ENCODE assay signal across 8 cellular contexts in genomic region chr20:326645-327031, GRCh38. TPM values are rescaled to one million over a fixed set of nuclear protein-coding genes. Genes with fewer than 3 reads are reported as not detected.
A peak's percentile ranks its signal among the peaks of the same experiment; 100 is the strongest.
DNase-seq lines count a peak whose midpoint lies in the region; ATAC-seq and TF ChIP-seq lines count a peak whose summit lies in the region.

No MANE protein-coding gene starts in this region.

- H3K4me3 Mint-ChIP-seq in activated CD8-positive, alpha-beta T cell treated with anti-CD3 and anti-CD28 coated beads for 36 hours: peak overlapping the region; percentile 78

- H3K27me3 Mint-ChIP-seq in activated CD8-positive, alpha-beta T cell treated with anti-CD3 and anti-CD28 coated beads for 36 hours: no peaks in the 10 kb centered on the region

- intact Hi-C loops in A673 (cut with micrococcal nuclease; ENCODE audit: unreplicated experiment) (loop anchor here (1.0 kb wide), 1 partner anchor 29 kb away; the partner anchor contains the start of gene ZCCHC3), left ventricle myocardium inferior (cut with micrococcal nuclease) (no loop called here)
- intact Hi-C loops in activated CD8-positive, alpha-beta T cell treated with anti-CD3 and anti-CD28 coated beads for 36 hours (cut with micrococcal nuclease): no loop called here

- H3K27ac Mint-ChIP-seq in activated CD8-positive, alpha-beta T cell treated with anti-CD3 and anti-CD28 coated beads for 36 hours: peak overlapping the region; percentile 61

- H3K27me3 ChIP-seq in A673 (replicated peaks; ENCODE audit: insufficient read depth, low read depth, low read length, poor library complexity): no peaks in the 10 kb centered on the region
- no peaks in the 10 kb centered on the region for H3K27me3 ChIP-seq in H7 (ENCODE audit: control insufficient read depth, insufficient read depth, low read length)
- H3K27me3 ChIP-seq in left ventricle myocardium inferior (ENCODE audit: low read depth): no peaks in the 10 kb centered on the region

- no peak for TF ChIP-seq CTCF in A673 (conservative IDR thresholded peaks at IDR 0.05; ENCODE audit: low read depth, low read length)
- no peak for TF ChIP-seq CTCF in activated CD8-positive, alpha-beta T cell treated with anti-CD3 and anti-CD28 coated beads for 36 hours (IDR thresholded peaks at IDR 0.05)
- no peak for TF ChIP-seq CTCF in left ventricle myocardium inferior (IDR thresholded peaks at IDR 0.05; ENCODE audit: borderline replicate concordance)

- DNase-seq in A673 (ENCODE audit: low spot score) (no peak), H7 (no peak), left ventricle myocardium inferior (peak; percentile 37), skeletal muscle cell (ENCODE audit: low read depth) (no peak), NCI-H2107 treated with DMSO at 0.1 percent for 48 hours (lab: John Stamatoyannopoulos, UW; ENCODE audit: unreplicated experiment) (no peak), AML-193 (lab: John Stamatoyannopoulos, UW) (no peak), UCSD-AML1 (lab: John Stamatoyannopoulos, UW; ENCODE audit: unreplicated experiment) (no peak)
- DNase-seq in activated CD8-positive, alpha-beta T cell treated with anti-CD3 and anti-CD28 coated beads for 36 hours: no peak

- H3K4me3 ChIP-seq in A673 (ENCODE audit: low read depth, low read length, poor library complexity, severe bottlenecking) (peak overlapping the region; percentile 88), H7 (ENCODE audit: insufficient read depth, low read depth, low read length) (peak overlapping the region; percentile 98), left ventricle myocardium inferior (peak overlapping the region; percentile 83), skeletal muscle cell (ENCODE audit: low read depth, low read length) (peak overlapping the region; percentile 84)

- CTCF ChIA-PET in A673 (lab: Charles Lee): no interaction called here
- CTCF ChIA-PET in activated CD8-positive, alpha-beta T cell treated with anti-CD3 and anti-CD28 coated beads for 36 hours (lab: Charles Lee): interaction anchor here (0.7 kb wide), 1 partner anchor 30 kb away, joined by 3 read pairs; the partner anchor contains the start of gene ZCCHC3

- no TSS peak for BruUV-seq in A673 (replicated peaks; lab: Mats Ljungman, UMichigan)

- H3K9me3 Mint-ChIP-seq in activated CD8-positive, alpha-beta T cell treated with anti-CD3 and anti-CD28 coated beads for 36 hours: no peaks in the 10 kb centered on the region

- H3K9me3 ChIP-seq in A673 (ENCODE audit: low read depth, low read length, poor library complexity, severe bottlenecking) (no peaks in the 10 kb centered on the region), left ventricle myocardium inferior (replicated peaks) (no peaks in the 10 kb centered on the region)

- H3K36me3 ChIP-seq in A673 (ENCODE audit: insufficient read depth, low read length, poor library complexity, severe bottlenecking) (peaks cover 12% of the 10 kb centered on the region), H7 (replicated peaks; ENCODE audit: control insufficient read depth, insufficient read depth, low read length) (peaks cover 3% of the 10 kb centered on the region), left ventricle myocardium inferior (no peaks in the 10 kb centered on the region)

- peaks cover 27% of the 10 kb centered on the region for H3K4me1 Mint-ChIP-seq in activated CD8-positive, alpha-beta T cell treated with anti-CD3 and anti-CD28 coated beads for 36 hours (ENCODE audit: low read depth)

- peaks cover 23% of the 10 kb centered on the region for H3K4me1 ChIP-seq in A673 (ENCODE audit: insufficient read depth, low read length, poor library complexity, severe bottlenecking)
- peaks cover 61% of the 10 kb centered on the region for H3K4me1 ChIP-seq in left ventricle myocardium inferior

- POLR2A ChIA-PET in A673 (lab: Charles Lee; ENCODE audit: low non-redundant PET): no interaction called here
- POLR2A ChIA-PET in activated CD8-positive, alpha-beta T cell treated with anti-CD3 and anti-CD28 coated beads for 36 hours (lab: Charles Lee): interaction anchor here (0.6 to 7.6 kb wide), 4 partner anchors 17 to 325 kb away, joined by 3 to 94 read pairs (median 3); partner anchors contain the start of gene ZCCHC3

- ATAC-seq in activated CD8-positive, alpha-beta T cell treated with anti-CD3 and anti-CD28 coated beads for 36 hours: peak; percentile 0

- H3K36me3 Mint-ChIP-seq in activated CD8-positive, alpha-beta T cell treated with anti-CD3 and anti-CD28 coated beads for 36 hours (ENCODE audit: low read depth): peaks cover 7% of the 10 kb centered on the region

- peak overlapping the region; percentile 95 for H3K27ac ChIP-seq in A673 (ENCODE audit: low read depth, low read length, poor library complexity, severe bottlenecking)
- peak overlapping the region; percentile 98 for H3K27ac ChIP-seq in left ventricle myocardium inferior (replicated peaks)

RNA-seq across cellular contexts. Expression of gene SOX12, which starts 1.3 kb away (rescaled TPM):
- total RNA-seq in A673 (2021) (41.0 and 51.0 TPM in 2 replicates), left ventricle myocardium inferior (12.3 TPM)
- total RNA-seq in H7 (2014; rRNA removed; shearing (Covaris generic)): 14.7 and 15.7 TPM in 2 replicates
- total RNA-seq in activated CD8-positive, alpha-beta T cell treated with anti-CD3 and anti-CD28 coated beads for 36 hours: 10 to 100 TPM; 12.8 to 13.0 TPM

RNA-seq across cellular contexts. Expression of gene NRSN2, which starts 20.3 kb away (rescaled TPM):
- total RNA-seq in A673 (2021): 43.4 and 55.4 TPM in 2 replicates
- 31.6 and 48.5 TPM in 2 replicates for total RNA-seq in H7 (2014; rRNA removed; shearing (Covaris generic))
- total RNA-seq in activated CD8-positive, alpha-beta T cell treated with anti-CD3 and anti-CD28 coated beads for 36 hours: 1 to 10 TPM; 8.0 to 8.7 TPM
- 17.5 TPM for total RNA-seq in left ventricle myocardium inferior

RNA-seq across cellular contexts. Expression of gene ZCCHC3, which starts 29.3 kb away (rescaled TPM):
- 38.0 and 39.6 TPM in 2 replicates for total RNA-seq in A673 (2021)
- 24.0 and 27.9 TPM in 2 replicates for total RNA-seq in H7 (2014; rRNA removed; shearing (Covaris generic))
- total RNA-seq in activated CD8-positive, alpha-beta T cell treated with anti-CD3 and anti-CD28 coated beads for 36 hours: 10 to 100 TPM; 17.8 to 18.0 TPM
- total RNA-seq in left ventricle myocardium inferior: 11.8 TPM

RNA-seq across cellular contexts. Expression of gene C20orf96, which starts 36.1 kb away (rescaled TPM):
- total RNA-seq in A673 (2021): 21.7 and 26.3 TPM in 2 replicates
- total RNA-seq in H7 (2014; rRNA removed; shearing (Covaris generic)): 1.7 and 2.1 TPM in 2 replicates
- total RNA-seq in activated CD8-positive, alpha-beta T cell treated with anti-CD3 and anti-CD28 coated beads for 36 hours: 1 to 10 TPM; 7.1 to 7.4 TPM
- total RNA-seq in left ventricle myocardium inferior: 6.6 TPM

RNA-seq across cellular contexts. Expression of gene TRIB3, which starts 53.9 kb away (rescaled TPM):
- total RNA-seq in A673 (2021) (43.4 and 59.6 TPM in 2 replicates), left ventricle myocardium inferior (0.69 TPM)
- total RNA-seq in H7 (2014; rRNA removed; shearing (Covaris generic)): 11.7 and 17.6 TPM in 2 replicates
- 10 to 100 TPM; 59.5 to 62.5 TPM for total RNA-seq in activated CD8-positive, alpha-beta T cell treated with anti-CD3 and anti-CD28 coated beads for 36 hours
